ENCODE assay signal across 18 cellular contexts in genomic region chr1:15195420-15196052, GRCh38. TPM values are rescaled to one million over a fixed set of nuclear protein-coding genes. Genes with fewer than 3 reads are reported as not detected.
"Had no signal": no experiment of that assay in that cellular context is flagged by ENCODE, and none has a peak within 500 bp of the region (broad histone marks: within the 10 kb centered on the region; RNA-seq: fewer than 3 reads in every experiment).

No MANE protein-coding gene starts in this region.

- ATAC-seq: stimulated activated naive B cell treated with anti-CD40 and anti-IgM and Interleukin-4, amounts not matched to agents 10 μg/mL and 1 μg/mL and 100 μg/mL, for 72 hours had no signal

- H3K27me3 ChIP-seq: colonic mucosa, neutrophil, thyroid gland, uterus had no signal

- H3K4me3 ChIP-seq: colonic mucosa, lung, thyroid gland, uterus had no signal

- DNase-seq: activated CD4-positive, alpha-beta T cell treated with anti-CD3 and anti-CD28 coated beads, Interleukin-2, amount 50 U/mL, for 4 hours; activated naive CD4-positive, alpha-beta T cell; activated naive CD8-positive, alpha-beta T cell treated with anti-CD3 and anti-CD28 coated beads for 36 hours; amniotic stem cell; central memory CD4-positive, alpha-beta T cell; colonic mucosa; left cardiac atrium; retina; stimulated activated naive B cell treated with anti-CD40 and anti-IgM and Interleukin-4, amounts not matched to agents 10 μg/mL and 1 μg/mL and 100 μg/mL, for 72 hours; thyroid gland; WERI-Rb-1 had no signal

- H3K9me3 ChIP-seq: colonic mucosa, neutrophil, thyroid gland, uterus had no signal

- H3K4me1 ChIP-seq: uterus had no signal

- H3K27ac ChIP-seq: colonic mucosa, neutrophil, thyroid gland, uterus, WERI-Rb-1 had no signal

- H3K36me3 ChIP-seq: colonic mucosa, neutrophil, thyroid gland, uterus had no signal

RNA-seq across cellular contexts. Expression of gene TMEM51, which starts 42.0 kb away (rescaled TPM):
- total RNA-seq: activated CD8-positive, alpha-beta memory T cell treated with anti-CD3 and anti-CD28 coated beads for 36 hours; activated naive CD8-positive, alpha-beta T cell treated with anti-CD3 and anti-CD28 coated beads for 36 hours; natural killer cell treated with Interleukin-12 subunit alpha and Interleukin-12 subunit beta and Interleukin-15 and Interleukin-18, amount 100 ng/mL, for 72 hours; T-helper 2 cell treated with Interferon-gamma antibody and Interleukin-4, amounts not matched to agents 100 ng/mL and 5 ng/mL, for 36 hours had no signal

RNA-seq across cellular contexts. Expression of gene FHAD1, which starts 51.5 kb away (rescaled TPM):
- total RNA-seq: activated T-helper 1 cell treated with anti-CD3 and anti-CD28 coated beads, Interleukin-12 subunit alpha, Interleukin-12 subunit beta, Interleukin-2, Interleukin-4 antibody, amounts not matched to agents 30 ng/mL and 10 ng/mL and 1 ng/mL, durations not matched to agents 14 hours and 24 hours and 36 hours had no signal
